Comparison of ENCODE assay signal across 16 cellular contexts in genomic region chr15:101498076-101498730, GRCh38. TPM values are rescaled to one million over a fixed set of nuclear protein-coding genes. Genes with fewer than 3 reads are reported as not detected.
DNase-seq lines count a peak whose midpoint lies in the region; ATAC-seq and TF ChIP-seq lines count a peak whose summit lies in the region.
"Had no signal": no experiment of that assay in that cellular context is flagged by ENCODE, and none has a peak within 500 bp of the region (broad histone marks: within the 10 kb centered on the region; RNA-seq: fewer than 3 reads in every experiment).

No MANE protein-coding gene starts in this region.

- H3K27me3 Mint-ChIP-seq in osteocyte (ENCODE audit: unreplicated experiment): peaks cover 46% of the 10 kb centered on the region

- no peaks in the 10 kb centered on the region for H3K36me3 Mint-ChIP-seq in osteocyte (ENCODE audit: unreplicated experiment)

- in situ Hi-C loops in gastrocnemius medialis (cut with MboI; ENCODE audit: low sequenced_read_pairs in 4 of 4): no loop called here

- WGBS in right cardiac atrium: 83% methylated on average over 10 of the region's 10 CpGs

- no peak for DNase-seq in cardiac muscle cell (ENCODE audit: low read depth in 1 of 2, low spot score in 1 of 2)
- no peak for DNase-seq in right cardiac atrium
- DNase-seq in erythroblast (lab: John Stamatoyannopoulos, UW): peak; percentile 38 to 62
- DNase-seq in osteocyte (ENCODE audit: extremely low spot score, unreplicated experiment): peak; percentile 77
- no peak for DNase-seq in NCI-H82 treated with DMSO at 0.1 percent for 48 hours (lab: John Stamatoyannopoulos, UW; ENCODE audit: unreplicated experiment)
- DNase-seq in gastrocnemius medialis: no peak
- DNase-seq: C1 segment of cervical spinal cord, GOT3, NCI-H1417, NCI-H187 treated with DMSO at 0.1 percent for 48 hours, NCI-H69, OCI-M1, RPMI8226 had no signal

- H3K9me3 Mint-ChIP-seq in osteocyte (ENCODE audit: unreplicated experiment): no peaks in the 10 kb centered on the region
- H3K9me3 Mint-ChIP-seq: IgD-negative memory B cell had no signal

- H3K27ac Mint-ChIP-seq in osteocyte (ENCODE audit: unreplicated experiment): no peak overlapping the region
- H3K27ac Mint-ChIP-seq: IgD-negative memory B cell had no signal

- H3K27me3 ChIP-seq in cardiac muscle cell: no peaks in the 10 kb centered on the region
- H3K27me3 ChIP-seq in right cardiac atrium (ENCODE audit: control insufficient read depth, insufficient read depth): no peaks in the 10 kb centered on the region
- peaks cover 0 to 4% (median 3%) of the 10 kb centered on the region in 3 donors for H3K27me3 ChIP-seq in gastrocnemius medialis

- H3K4me1 ChIP-seq in cardiac muscle cell (ENCODE audit: low read depth) (peaks cover 22% of the 10 kb centered on the region), right cardiac atrium (ENCODE audit: control insufficient read depth, insufficient read depth, low read length) (no peaks in the 10 kb centered on the region), HEK293 (ENCODE audit: control insufficient read depth, insufficient read depth, low read length) (no peaks in the 10 kb centered on the region), gastrocnemius medialis (peaks cover 31 to 35% of the 10 kb centered on the region in 2 donors)

- H3K4me1 Mint-ChIP-seq in osteocyte (ENCODE audit: unreplicated experiment): no peaks in the 10 kb centered on the region

- TF ChIP-seq CTCF in cardiac muscle cell (IDR thresholded peaks at IDR 0.05; ENCODE audit: low read depth, low read length): no peak
- TF ChIP-seq CTCF in HEK293 (tag by site-specific recombination; IDR thresholded peaks at IDR 0.05): no peak
- no peak for TF ChIP-seq CTCF in osteocyte (IDR thresholded peaks at IDR 0.05)
- no peak for TF ChIP-seq CTCF in gastrocnemius medialis (IDR thresholded peaks at IDR 0.05 in 4 of 5, conservative IDR thresholded peaks at IDR 0.05 in 1 of 5)

- no peaks in the 10 kb centered on the region for H3K36me3 ChIP-seq in cardiac muscle cell
- H3K36me3 ChIP-seq in HEK293 (ENCODE audit: control insufficient read depth in 2 of 2, insufficient read depth in 1 of 2, low read length in 2 of 2): no peaks in the 10 kb centered on the region
- H3K36me3 ChIP-seq in gastrocnemius medialis: no peaks in the 10 kb centered on the region

- POLR2A ChIA-PET in HEK293 (lab: Yijun Ruan, JAX): no interaction called here

- CTCF ChIA-PET in HEK293 (lab: Yijun Ruan, JAX): interaction anchor here (1.3 kb wide), 1 partner anchor 118 kb away, joined by 3 read pairs; no protein-coding TSS in a partner anchor

- H3K9me3 ChIP-seq in cardiac muscle cell (ENCODE audit: low read depth): no peaks in the 10 kb centered on the region
- no peaks in the 10 kb centered on the region for H3K9me3 ChIP-seq in right cardiac atrium (ENCODE audit: control insufficient read depth, low read length)
- H3K9me3 ChIP-seq in HEK293 (ENCODE audit: control insufficient read depth, insufficient read depth, low read depth, low read length): no peaks in the 10 kb centered on the region
- H3K9me3 ChIP-seq in gastrocnemius medialis: no peaks in the 10 kb centered on the region

- intact Hi-C loops in right cardiac atrium (cut with DNase I) (loop anchor here in 2 of 4 donors (10.0 kb wide), 2 partner anchors 193 to 203 kb away; partner anchors contain the start of gene SNRPA1 (in 1 of the 2)), gastrocnemius medialis (cut with DNase I; ENCODE audit: low total_unique reads) (no loop called here)

- no peak for TF ChIP-seq POLR2A in erythroblast (IDR thresholded peaks at IDR 0.05; ENCODE audit: low read length)
- no peak for TF ChIP-seq POLR2A in gastrocnemius medialis (IDR thresholded peaks at IDR 0.05)

- no peak overlapping the region for H3K4me3 ChIP-seq in cardiac muscle cell
- no peak overlapping the region for H3K4me3 ChIP-seq in right cardiac atrium (ENCODE audit: low read length)
- H3K4me3 ChIP-seq in HEK293 (ENCODE audit: low read depth, low read length): no peak overlapping the region
- no peak overlapping the region for H3K4me3 ChIP-seq in gastrocnemius medialis

- H3K27ac ChIP-seq in cardiac muscle cell (peak overlapping the region; percentile 5), right cardiac atrium (ENCODE audit: low read length) (no peak overlapping the region), HEK293 (ENCODE audit: extremely low read depth, low read depth, low read length) (no peak overlapping the region), gastrocnemius medialis (no peak overlapping the region)

- no peak overlapping the region for H3K4me3 Mint-ChIP-seq in osteocyte (ENCODE audit: unreplicated experiment)

- no peak for ATAC-seq in right cardiac atrium
- no peak for ATAC-seq in HG02885 (IDR thresholded peaks at IDR 0.05; ENCODE audit: poor library complexity, unreplicated experiment)
- ATAC-seq in gastrocnemius medialis: no peak

TF ChIP-seq in HEK293, 187 proteins besides CTCF, POLR2A, EP300 and RAD21 (continues in another document):
- no peak for TF ChIP-seq MYNN (tag by site-specific recombination; IDR thresholded peaks at IDR 0.05; ENCODE audit: borderline replicate concordance)
- no peak for TF ChIP-seq ZFP37 (tag by site-specific recombination; IDR thresholded peaks at IDR 0.05)
- no peak for TF ChIP-seq ZNF514 (tag by site-specific recombination; IDR thresholded peaks at IDR 0.05)
- TF ChIP-seq ZNF280D (tag by site-specific recombination; IDR thresholded peaks at IDR 0.05): no peak
- no peak for TF ChIP-seq ZNF544 (tag by site-specific recombination; IDR thresholded peaks at IDR 0.05)
- TF ChIP-seq BCL11B (tag by site-specific recombination; IDR thresholded peaks at IDR 0.05; ENCODE audit: low read depth): no peak
- no peak for TF ChIP-seq ZNF132 (tag by site-specific recombination; IDR thresholded peaks at IDR 0.05; ENCODE audit: borderline replicate concordance)
- no peak for TF ChIP-seq SALL2 (tag by site-specific recombination; IDR thresholded peaks at IDR 0.05; ENCODE audit: borderline replicate concordance)
- TF ChIP-seq ZNF366 (tag by site-specific recombination; conservative IDR thresholded peaks at IDR 0.05): no peak
- TF ChIP-seq ZNF692 (tag by site-specific recombination; IDR thresholded peaks at IDR 0.05): 0 out of 2 replicates have a peak, but pooled peaks have one; percentile 23
- TF ChIP-seq ZNF157 (tag by site-specific recombination; IDR thresholded peaks at IDR 0.05): no peak
- TF ChIP-seq ZFHX2 (tag by site-specific recombination; conservative IDR thresholded peaks at IDR 0.05): peak; percentile 38; the same call in 1 of the 2 replicates
- no peak for TF ChIP-seq KLF8 (tag by site-specific recombination; IDR thresholded peaks at IDR 0.05)
- peak; percentile 4; the same call in 1 of the 2 replicates for TF ChIP-seq ZIC2 (tag by site-specific recombination; IDR thresholded peaks at IDR 0.05)
- TF ChIP-seq IKZF3 (tag by site-specific recombination; IDR thresholded peaks at IDR 0.05): no peak
- no peak for TF ChIP-seq ZNF302 (tag by site-specific recombination; IDR thresholded peaks at IDR 0.05; ENCODE audit: low read depth)
- TF ChIP-seq ZNF404 (tag by site-specific recombination; IDR thresholded peaks at IDR 0.05): no peak
- no peak for TF ChIP-seq ZNF585B (tag by site-specific recombination; IDR thresholded peaks at IDR 0.05)
- TF ChIP-seq ZNF112 (tag by site-specific recombination; IDR thresholded peaks at IDR 0.05): no peak
- no peak for TF ChIP-seq ZNF626 (tag by site-specific recombination; IDR thresholded peaks at IDR 0.05)
- TF ChIP-seq ZNF121 (tag by site-specific recombination; IDR thresholded peaks at IDR 0.05): no peak
- TF ChIP-seq ZNF311 (tag by site-specific recombination; IDR thresholded peaks at IDR 0.05; ENCODE audit: borderline replicate concordance): no peak

RNA-seq across cellular contexts. Expression of gene PCSK6, which starts 8.7 kb away (rescaled TPM):
- 6.4 and 6.6 TPM in 2 replicates for total RNA-seq in cardiac muscle cell
- 4.8 and 8.1 TPM in 2 replicates for polyA plus RNA-seq in cardiac muscle cell
- 10 to 100 TPM; 13.4 to 21.4 (median 17.1) TPM for total RNA-seq in right cardiac atrium
- 7.7 TPM for polyA plus RNA-seq in right cardiac atrium
- total RNA-seq in osteocyte: 0.43 and 0.55 TPM in 2 replicates
- 10 to 100 TPM; 12.8 to 46.0 (median 23.6) TPM for total RNA-seq in gastrocnemius medialis

Comparison
In these comparisons a context has a peak if more than half of its experiments do, and no peak if none do; other contexts are left out.
1. DNase-seq: peak in erythroblast (2 of 2) and osteocyte (single experiment); none in cardiac muscle cell (0 of 2), right cardiac atrium (0 of 3), NCI-H82 treated with DMSO at 0.1 percent for 48 hours (single experiment) and gastrocnemius medialis (0 of 2).